Comparison of ENCODE assay signal across 19 cellular contexts in genomic region chr4:78956979-78957378, GRCh38. TPM values are rescaled to one million over a fixed set of nuclear protein-coding genes. Genes with fewer than 3 reads are reported as not detected.
DNase-seq lines count a peak whose midpoint lies in the region; ATAC-seq and TF ChIP-seq lines count a peak whose summit lies in the region.
"Had no signal": no experiment of that assay in that cellular context is flagged by ENCODE, and none has a peak within 500 bp of the region (broad histone marks: within the 10 kb centered on the region; RNA-seq: fewer than 3 reads in every experiment).

No MANE protein-coding gene starts in this region.

- TF ChIP-seq CTCF in BE2C (IDR thresholded peaks at IDR 0.05; ENCODE audit: low read depth, low read length), result 0 out of 2 replicates have a peak, but pooled peaks have one; percentile 11

- no peak overlapping the region for H3K4me3 ChIP-seq in BE2C (ENCODE audit: low read depth, low read length)
- H3K4me3 ChIP-seq: Peyer's patch, SJCRH30 had no signal

- H3K27me3 ChIP-seq in BE2C, result peaks cover 3% of the 10 kb centered on the region; the same call in 1 of the 2 replicates
- H3K27me3 ChIP-seq: Peyer's patch, SJCRH30 had no signal

- H3K9me3 ChIP-seq in BE2C, result no peaks in the 10 kb centered on the region
- H3K9me3 ChIP-seq: Peyer's patch, SJCRH30 had no signal

- H3K36me3 ChIP-seq in BE2C, result no peaks in the 10 kb centered on the region
- H3K36me3 ChIP-seq: Peyer's patch, SJCRH30 had no signal

- peaks cover 2% of the 10 kb centered on the region for H3K4me1 ChIP-seq in BE2C
- H3K4me1 ChIP-seq: Peyer's patch had no signal

- DNase-seq in BE2C (peak; percentile 18), amniotic epithelial cell (ENCODE audit: low read depth) (peak; percentile 45), left kidney (ENCODE audit: low read depth, low spot score) (peak; percentile 12), HuH-7 (ENCODE audit: low spot score) (no peak), NCI-H2196 treated with DMSO at 0.1 percent for 48 hours (lab: John Stamatoyannopoulos, UW; ENCODE audit: unreplicated experiment) (no peak), SIG-M5 treated with dmso at 0.1 percent for 504 hours (lab: John Stamatoyannopoulos, UW; ENCODE audit: unreplicated experiment) (no peak)
- DNase-seq: GDM1, GOT3, HCEC 1CT, IMR-90, MV-4-11, NCI-H1105 treated with DMSO at 0.1 percent for 48 hours, NCI-H2081, NCI-H446 treated with DMSO at 0.1 percent for 48 hours, NCI-H748 treated with DMSO at 0.1 percent for 48 hours, Peyer's patch, SJCRH30, T-helper 1 cell had no signal

- peak; percentile 46 for ATAC-seq in HG03521 (IDR thresholded peaks at IDR 0.05; ENCODE audit: unreplicated experiment)

RNA-seq across cellular contexts. Expression of gene PAQR3, which starts 17.7 kb away (rescaled TPM):
- 18.0 TPM for polyA plus RNA-seq in BE2C (2012; ENCODE audit: insufficient read depth, insufficient read length, low read depth)

Comparison
In these comparisons a context has a peak if more than half of its experiments do, and no peak if none do; other contexts are left out.
1. DNase-seq: peak in BE2C (single experiment), amniotic epithelial cell (single experiment) and left kidney (single experiment); none in HuH-7 (single experiment), NCI-H2196 treated with DMSO at 0.1 percent for 48 hours (single experiment) and SIG-M5 treated with dmso at 0.1 percent for 504 hours (single experiment).